In the genomic region with DNA sequence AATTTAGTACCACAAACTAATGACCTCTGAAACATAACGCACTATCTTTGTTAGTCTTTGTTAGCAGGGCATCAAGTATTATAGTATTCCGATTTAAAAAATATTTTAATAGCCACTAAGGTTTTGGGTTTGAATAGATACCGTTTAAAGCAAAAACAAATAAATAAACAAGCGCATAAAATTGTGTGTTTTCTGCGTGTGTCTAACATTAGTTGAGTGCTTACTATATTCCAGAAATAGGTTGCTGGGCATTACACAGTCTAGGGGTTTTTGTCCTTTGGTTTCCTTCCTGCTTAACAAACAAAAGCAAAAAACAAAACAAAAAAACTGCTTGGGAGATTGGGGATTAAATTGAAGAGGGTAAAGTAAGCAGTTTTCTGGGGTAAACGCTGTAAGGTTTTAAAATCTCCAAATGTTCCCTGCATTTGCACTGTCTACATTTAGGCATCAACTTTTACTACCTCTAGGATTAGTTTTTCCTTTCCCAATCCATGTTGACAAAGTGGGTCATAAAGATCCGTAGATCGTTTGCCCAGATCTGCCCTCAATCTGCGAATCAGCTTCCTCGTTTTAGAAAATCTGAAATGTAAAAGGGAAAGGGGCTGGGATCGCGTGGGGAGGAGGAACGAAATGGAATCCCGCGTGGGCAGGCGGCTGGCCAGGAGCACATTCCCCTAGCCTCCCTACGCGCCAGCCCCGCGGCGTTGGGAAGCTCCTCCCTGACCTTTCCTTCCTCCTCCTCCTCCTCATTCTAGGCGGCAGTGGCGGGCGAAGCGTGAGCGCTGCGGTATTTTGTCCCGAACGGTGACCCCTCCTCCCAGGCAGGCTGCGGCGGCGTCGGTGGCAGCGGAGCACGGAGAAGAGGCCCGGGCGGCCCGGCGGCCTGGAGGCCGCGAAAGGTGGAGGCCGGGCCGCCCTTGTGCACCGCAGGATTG, we compare ENCODE assay signal across 1 cellular context.
TF ChIP-seq lines count a peak whose summit lies in the region.

Gene KCTD3 (plus strand): TSS at position 749 of the 935 bp plus-strand sequence. CDS start 382 bp downstream, outside the sequence.

TF ChIP-seq in HepG2, 621 proteins besides CTCF, POLR2A, EP300 and RAD21 (continued from another document and continues in another):
- TF ChIP-seq ZFP91 (CRISPR knock-in tag; IDR thresholded peaks at IDR 0.05; ENCODE audit: borderline replicate concordance) (peak; percentile 78), AHR (CRISPR knock-in tag; IDR thresholded peaks at IDR 0.05) (peak; percentile 52; the same call in 1 of the 2 replicates), KDM4B (CRISPR knock-in tag; IDR thresholded peaks at IDR 0.05) (peak; percentile 81; the same call in 1 of the 2 replicates), HNRNPLL (IDR thresholded peaks at IDR 0.05; ENCODE audit: low read depth, low read length, poor library complexity, severe bottlenecking) (peak; percentile 90), SIX4 (CRISPR knock-in tag; IDR thresholded peaks at IDR 0.05) (0 out of 2 replicates have a peak, but pooled peaks have one; percentile 23), ZNF292 (CRISPR knock-in tag; IDR thresholded peaks at IDR 0.05; ENCODE audit: borderline replicate concordance, low read depth) (no peak), PCBP1 (IDR thresholded peaks at IDR 0.05; ENCODE audit: borderline replicate concordance, low read depth, low read length) (no peak), ZFP82 (CRISPR knock-in tag; IDR thresholded peaks at IDR 0.05; ENCODE audit: borderline replicate concordance) (no peak), ZC3H13 (CRISPR knock-in tag; IDR thresholded peaks at IDR 0.05) (peak; percentile 31; the same call in 1 of the 2 replicates), ZNF205 (CRISPR knock-in tag; IDR thresholded peaks at IDR 0.05) (peak; percentile 84), NFKB2 (CRISPR knock-in tag; IDR thresholded peaks at IDR 0.05; ENCODE audit: borderline replicate concordance) (peak; percentile 87), AGO2 (optimal IDR thresholded peaks at IDR 0.05; ENCODE audit: low read depth, low read length) (no peak), ZNF547 (CRISPR knock-in tag; IDR thresholded peaks at IDR 0.05) (peak; percentile 73), PHF20 (CRISPR knock-in tag; IDR thresholded peaks at IDR 0.05) (peak; percentile 46), ZNF841 (CRISPR knock-in tag; IDR thresholded peaks at IDR 0.05; ENCODE audit: borderline replicate concordance) (no peak), RBFOX2 (IDR thresholded peaks at IDR 0.05; ENCODE audit: low read depth, low read length) (peak; percentile 94), KLF6 (CRISPR knock-in tag; IDR thresholded peaks at IDR 0.05) (0 out of 2 replicates have a peak, but pooled peaks have one; percentile 38), SOX13 (IDR thresholded peaks at IDR 0.05) (no peak), SOX13 (CRISPR knock-in tag; conservative IDR thresholded peaks at IDR 0.05 in 1 of 2, IDR thresholded peaks at IDR 0.05 in 1 of 2) (peak in 1 of 2 experiments; percentile 64; a peak in 2 of 4 replicates), ZNF607 (CRISPR knock-in tag; IDR thresholded peaks at IDR 0.05; ENCODE audit: borderline replicate concordance) (peak; percentile 72; the same call in 1 of the 2 replicates), ZNF160 (CRISPR knock-in tag; IDR thresholded peaks at IDR 0.05) (0 out of 2 replicates have a peak, but pooled peaks have one; percentile 20), NR2F6 (IDR thresholded peaks at IDR 0.05) (no peak), NR2F6 (CRISPR knock-in tag; IDR thresholded peaks at IDR 0.05) (peak; percentile 75), SMARCE1 (IDR thresholded peaks at IDR 0.05; ENCODE audit: borderline replicate concordance) (no peak), TFDP2 (CRISPR knock-in tag; IDR thresholded peaks at IDR 0.05) (peak; percentile 76), TOPORS (CRISPR knock-in tag; IDR thresholded peaks at IDR 0.05) (no peak), SSRP1 (CRISPR knock-in tag; IDR thresholded peaks at IDR 0.05) (no peak), HNF4G (IDR thresholded peaks at IDR 0.05; ENCODE audit: borderline replicate concordance, low read depth, low read length) (no peak), HNF4G (CRISPR knock-in tag; IDR thresholded peaks at IDR 0.05; ENCODE audit: borderline replicate concordance, low read depth) (no peak), ZNF646 (CRISPR knock-in tag; IDR thresholded peaks at IDR 0.05) (no peak), KDM1A (CRISPR knock-in tag; IDR thresholded peaks at IDR 0.05) (no peak), MED1 (CRISPR knock-in tag; IDR thresholded peaks at IDR 0.05) (peak; percentile 47)
- TF ChIP-seq, protein P1, sequence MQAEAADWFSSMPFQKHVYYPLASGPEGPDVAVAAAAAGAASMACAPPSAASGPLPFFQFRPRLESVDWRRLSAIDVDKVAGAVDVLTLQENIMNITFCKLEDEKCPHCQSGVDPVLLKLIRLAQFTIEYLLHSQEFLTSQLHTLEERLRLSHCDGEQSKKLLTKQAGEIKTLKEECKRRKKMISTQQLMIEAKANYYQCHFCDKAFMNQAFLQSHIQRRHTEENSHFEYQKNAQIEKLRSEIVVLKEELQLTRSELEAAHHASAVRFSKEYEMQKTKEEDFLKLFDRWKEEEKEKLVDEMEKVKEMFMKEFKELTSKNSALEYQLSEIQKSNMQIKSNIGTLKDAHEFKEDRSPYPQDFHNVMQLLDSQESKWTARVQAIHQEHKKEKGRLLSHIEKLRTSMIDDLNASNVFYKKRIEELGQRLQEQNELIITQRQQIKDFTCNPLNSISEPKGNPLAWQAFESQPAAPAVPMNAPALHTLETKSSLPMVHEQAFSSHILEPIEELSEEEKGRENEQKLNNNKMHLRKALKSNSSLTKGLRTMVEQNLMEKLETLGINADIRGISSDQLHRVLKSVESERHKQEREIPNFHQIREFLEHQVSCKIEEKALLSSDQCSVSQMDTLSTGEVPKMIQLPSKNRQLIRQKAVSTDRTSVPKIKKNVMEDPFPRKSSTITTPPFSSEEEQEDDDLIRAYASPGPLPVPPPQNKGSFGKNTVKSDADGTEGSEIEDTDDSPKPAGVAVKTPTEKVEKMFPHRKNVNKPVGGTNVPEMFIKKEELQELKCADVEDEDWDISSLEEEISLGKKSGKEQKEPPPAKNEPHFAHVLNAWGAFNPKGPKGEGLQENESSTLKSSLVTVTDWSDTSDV (CRISPR knock-in tag; IDR thresholded peaks at IDR 0.05) = no peak
- TF ChIP-seq, protein P2, sequence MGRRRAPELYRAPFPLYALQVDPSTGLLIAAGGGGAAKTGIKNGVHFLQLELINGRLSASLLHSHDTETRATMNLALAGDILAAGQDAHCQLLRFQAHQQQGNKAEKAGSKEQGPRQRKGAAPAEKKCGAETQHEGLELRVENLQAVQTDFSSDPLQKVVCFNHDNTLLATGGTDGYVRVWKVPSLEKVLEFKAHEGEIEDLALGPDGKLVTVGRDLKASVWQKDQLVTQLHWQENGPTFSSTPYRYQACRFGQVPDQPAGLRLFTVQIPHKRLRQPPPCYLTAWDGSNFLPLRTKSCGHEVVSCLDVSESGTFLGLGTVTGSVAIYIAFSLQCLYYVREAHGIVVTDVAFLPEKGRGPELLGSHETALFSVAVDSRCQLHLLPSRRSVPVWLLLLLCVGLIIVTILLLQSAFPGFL (CRISPR knock-in tag; IDR thresholded peaks at IDR 0.05) = no peak
- TF ChIP-seq, protein P3, sequence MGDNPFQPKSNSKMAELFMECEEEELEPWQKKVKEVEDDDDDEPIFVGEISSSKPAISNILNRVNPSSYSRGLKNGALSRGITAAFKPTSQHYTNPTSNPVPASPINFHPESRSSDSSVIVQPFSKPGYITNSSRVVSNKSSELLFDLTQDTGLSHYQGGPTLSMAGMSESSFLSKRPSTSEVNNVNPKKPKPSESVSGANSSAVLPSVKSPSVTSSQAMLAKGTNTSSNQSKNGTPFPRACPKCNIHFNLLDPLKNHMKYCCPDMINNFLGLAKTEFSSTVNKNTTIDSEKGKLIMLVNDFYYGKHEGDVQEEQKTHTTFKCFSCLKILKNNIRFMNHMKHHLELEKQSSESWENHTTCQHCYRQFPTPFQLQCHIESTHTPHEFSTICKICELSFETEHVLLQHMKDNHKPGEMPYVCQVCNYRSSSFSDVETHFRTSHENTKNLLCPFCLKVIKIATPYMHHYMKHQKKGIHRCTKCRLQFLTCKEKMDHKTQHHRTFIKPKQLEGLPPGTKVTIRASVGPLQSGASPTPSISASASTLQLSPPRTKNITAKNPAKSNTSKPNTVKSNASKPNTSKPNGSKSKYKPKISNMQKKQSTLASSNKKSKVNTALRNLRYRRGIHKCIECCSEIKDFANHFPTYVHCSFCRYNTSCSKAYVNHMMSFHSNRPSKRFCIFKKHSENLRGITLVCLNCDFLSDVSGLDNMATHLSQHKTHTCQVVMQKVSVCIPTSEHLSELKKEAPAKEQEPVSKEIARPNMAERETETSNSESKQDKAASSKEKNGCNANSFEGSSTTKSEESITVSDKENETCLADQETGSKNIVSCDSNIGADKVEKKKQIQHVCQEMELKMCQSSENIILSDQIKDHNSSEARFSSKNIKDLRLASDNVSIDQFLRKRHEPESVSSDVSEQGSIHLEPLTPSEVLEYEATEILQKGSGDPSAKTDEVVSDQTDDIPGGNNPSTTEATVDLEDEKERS (CRISPR knock-in tag; IDR thresholded peaks at IDR 0.05) = 0 out of 2 replicates have a peak, but pooled peaks have one; percentile 29
